Comparison of ENCODE assay signal across 1 cellular context in genomic region chr1:204126367-204126766, GRCh38.
TF ChIP-seq lines count a peak whose summit lies in the region.

No MANE protein-coding gene starts in this region.

TF ChIP-seq in H1, 55 proteins besides CTCF, POLR2A, EP300 and RAD21:
- TF ChIP-seq NRF1 (IDR thresholded peaks at IDR 0.05; ENCODE audit: low read depth, low read length) (no peak), BCL11A (IDR thresholded peaks at IDR 0.05; ENCODE audit: low read depth in 2 of 2, low read length in 2 of 2) (no peak), CHD1 (IDR thresholded peaks at IDR 0.05; ENCODE audit: low read depth, low read length) (no peak), ZNF274 (IDR thresholded peaks at IDR 0.05; ENCODE audit: borderline replicate concordance, extremely low read depth, low read length) (no peak), RXRA (IDR thresholded peaks at IDR 0.05; ENCODE audit: insufficient read depth, low read depth, low read length) (no peak), PHF8 (conservative IDR thresholded peaks at IDR 0.05; ENCODE audit: low read depth, low read length) (no peak), KDM1A (IDR thresholded peaks at IDR 0.05; ENCODE audit: borderline replicate concordance, low read length) (no peak), ASH2L (IDR thresholded peaks at IDR 0.05; ENCODE audit: low read length) (no peak), KDM4A (IDR thresholded peaks at IDR 0.05; ENCODE audit: low read depth, low read length, severe bottlenecking) (no peak)
